11 cellular contexts compared by ENCODE assay signal in genomic region chr6:12014027-12014872, GRCh38. TPM values are rescaled to one million over a fixed set of nuclear protein-coding genes. Genes with fewer than 3 reads are reported as not detected.
DNase-seq lines count a peak whose midpoint lies in the region; ATAC-seq, FAIRE-seq and TF ChIP-seq lines count a peak whose summit lies in the region.
"Had no signal": no experiment of that assay in that cellular context is flagged by ENCODE, and none has a peak within 500 bp of the region (broad histone marks: within the 10 kb centered on the region; RNA-seq: fewer than 3 reads in every experiment).

No MANE protein-coding gene starts in this region.

- no peaks in the 10 kb centered on the region for H3K27me3 Mint-ChIP-seq in activated naive CD8-positive, alpha-beta T cell treated with anti-CD3 and anti-CD28 coated beads, Interleukin-2, amount 10 ng/mL, durations not matched to agents 7 days and 5 days

- TF ChIP-seq CTCF in HepG2 (CRISPR knock-in tag; IDR thresholded peaks at IDR 0.05), result no peak
- no peak for TF ChIP-seq CTCF in right lobe of liver (IDR thresholded peaks at IDR 0.05)
- no peak for TF ChIP-seq CTCF in vagina (IDR thresholded peaks at IDR 0.05)
- no peak for TF ChIP-seq CTCF in heart right ventricle (IDR thresholded peaks at IDR 0.05)

- peaks cover 39% of the 10 kb centered on the region for H3K36me3 Mint-ChIP-seq in activated naive CD8-positive, alpha-beta T cell treated with anti-CD3 and anti-CD28 coated beads, Interleukin-2, amount 10 ng/mL, durations not matched to agents 7 days and 5 days

- POLR2A ChIA-PET in HepG2 (lab: Yijun Ruan, JAX), result no interaction called here
- POLR2A ChIA-PET in activated naive CD8-positive, alpha-beta T cell treated with anti-CD3 and anti-CD28 coated beads, Interleukin-2, amount 10 ng/mL, durations not matched to agents 7 days and 5 days (lab: Charles Lee), result interaction anchor here (0.9 kb wide), 1 partner anchor 304 kb away, joined by 3 read pairs; no protein-coding TSS in a partner anchor

- WGBS in HepG2 (ENCODE audit: low lambda C conversion rate), result 92% methylated on average over 8 of the region's 8 CpGs
- WGBS in right lobe of liver (ENCODE audit: insufficient coverage, low coverage, low lambda C conversion rate, missing lambda C conversion rate), result 67% methylated on average over 6 of the region's 8 CpGs
- 84% methylated on average over 8 of the region's 8 CpGs for WGBS in heart right ventricle, 2 donors

- DNase-seq in HepG2 (ENCODE audit: low spot score) (no peak), right lobe of liver (no peak), iris pigment epithelial cell (ENCODE audit: low read depth) (peak; percentile 94), vagina (ENCODE audit: extremely low spot score in 2 of 2) (no peak), heart right ventricle (no peak)
- no peak for DNase-seq in activated naive CD8-positive, alpha-beta T cell treated with anti-CD3 and anti-CD28 coated beads, Interleukin-2, amount 10 ng/mL, durations not matched to agents 7 days and 5 days
- DNase-seq: DND-41, NCI-H524 treated with DMSO at 0.1 percent for 48 hours, testis had no signal

- H3K9ac ChIP-seq in HepG2 (ENCODE audit: insufficient read depth, low read depth, low read length), result no peak overlapping the region

- no peak overlapping the region for H3K27ac Mint-ChIP-seq in activated naive CD8-positive, alpha-beta T cell treated with anti-CD3 and anti-CD28 coated beads, Interleukin-2, amount 10 ng/mL, durations not matched to agents 7 days and 5 days

- H3K9me3 ChIP-seq in HepG2 (ENCODE audit: low read length) (no peaks in the 10 kb centered on the region), right lobe of liver (no peaks in the 10 kb centered on the region), vagina (no peaks in the 10 kb centered on the region), heart right ventricle (peaks cover 0 to 8% (median 0%) of the 10 kb centered on the region in 11 donors)
- H3K9me3 ChIP-seq: testis had no signal

- H3K27ac ChIP-seq in HepG2 (ENCODE audit: extremely low read length, insufficient read depth, low read length) (no peak overlapping the region), right lobe of liver (no peak overlapping the region), vagina (peak overlapping the region; percentile 96), heart right ventricle (peak overlapping the region in 4 of 10 donors; percentile 94 to 98 (median 96))

- H3K79me2 ChIP-seq in HepG2 (ENCODE audit: insufficient read depth, low read length), result peaks cover 35% of the 10 kb centered on the region

- in situ Hi-C loops in HepG2 (cut with HindIII; ENCODE audit: extremely low pct_ligation_motif_present, low pct_unique_long_range_greater_than_20kb), result no loop called here

- H3K36me3 ChIP-seq in HepG2 (replicated peaks in 1 of 2; ENCODE audit: control insufficient read depth in 1 of 2, insufficient read depth in 2 of 2, low read length in 2 of 2) (peaks cover 5 to 11% of the 10 kb centered on the region in 2 experiments; a peak in 4 of 5 replicates), right lobe of liver (peaks cover 0 to 22% (median 9%) of the 10 kb centered on the region in 4 donors), vagina (peaks cover 0 to 18% of the 10 kb centered on the region in 2 donors), heart right ventricle (peaks cover 0 to 38% (median 9%) of the 10 kb centered on the region in 9 donors)

- BruUV-seq in HepG2 (replicated peaks; lab: Mats Ljungman, UMichigan), result no TSS peak

- FAIRE-seq in HepG2 (lab: Jason Lieb, UNC), result no peak

- peak overlapping the region; percentile 77 for H3K4me2 ChIP-seq in HepG2 (ENCODE audit: low read depth, low read length)

- no peak overlapping the region for H2AFZ ChIP-seq in HepG2 (ENCODE audit: low read length)

- TF ChIP-seq EP300 in HepG2 (IDR thresholded peaks at IDR 0.05; ENCODE audit: low read depth in 2 of 2, low read length in 2 of 2) (no peak), HepG2 (CRISPR knock-in tag; IDR thresholded peaks at IDR 0.05; ENCODE audit: borderline replicate concordance) (no peak)

- peaks cover 17% of the 10 kb centered on the region for H4K20me1 ChIP-seq in HepG2 (ENCODE audit: insufficient read depth, low read length)

- H3K4me3 ChIP-seq in HepG2 (replicated peaks in 1 of 3; ENCODE audit: insufficient read depth in 1 of 3, low read depth in 2 of 3, low read length in 3 of 3) (no peak overlapping the region), right lobe of liver (no peak overlapping the region), vagina (no peak overlapping the region), heart right ventricle (peak overlapping the region in 1 of 10 donors; percentile 74)

- H3K4me1 ChIP-seq in HepG2 (ENCODE audit: insufficient read depth, low read length) (peaks cover 19% of the 10 kb centered on the region), right lobe of liver (peaks cover 0 to 20% (median 0%) of the 10 kb centered on the region in 4 donors), vagina (peaks cover 35% of the 10 kb centered on the region), heart right ventricle (peaks cover 4 to 29% (median 22%) of the 10 kb centered on the region in 9 donors)

- peaks cover 26% of the 10 kb centered on the region for H3K4me1 Mint-ChIP-seq in activated naive CD8-positive, alpha-beta T cell treated with anti-CD3 and anti-CD28 coated beads, Interleukin-2, amount 10 ng/mL, durations not matched to agents 7 days and 5 days

- CTCF ChIA-PET in HepG2 (lab: Yijun Ruan, JAX; ENCODE audit: low intra/inter-chr PET ratio, low total read pairs), result no interaction called here

- H3K27me3 ChIP-seq in HepG2 (ENCODE audit: control insufficient read depth in 1 of 2, insufficient read depth in 2 of 2, low read length in 2 of 2) (no peaks in the 10 kb centered on the region; a peak in 1 of 5 replicates), right lobe of liver (no peaks in the 10 kb centered on the region), vagina (no peaks in the 10 kb centered on the region), heart right ventricle (no peaks in the 10 kb centered on the region)
- H3K27me3 ChIP-seq: testis had no signal

- ATAC-seq in HepG2, result no peak
- ATAC-seq in right lobe of liver, result no peak
- ATAC-seq in activated naive CD8-positive, alpha-beta T cell treated with anti-CD3 and anti-CD28 coated beads, Interleukin-2, amount 10 ng/mL, durations not matched to agents 7 days and 5 days (ENCODE audit: low read depth), result no peak
- no peak for ATAC-seq in heart right ventricle
- ATAC-seq in HG03280 (IDR thresholded peaks at IDR 0.05; ENCODE audit: unreplicated experiment), result no peak
- no peak for ATAC-seq in HG03135 (IDR thresholded peaks at IDR 0.05; ENCODE audit: unreplicated experiment)

- intact Hi-C loops in HepG2 (cut with micrococcal nuclease; ENCODE audit: unreplicated experiment), result loop anchor here (10.0 kb wide), 1 partner anchor 479 kb away; the partner anchor contains the start of gene TMEM170B
- intact Hi-C loops in right lobe of liver (cut with DNase I), result loop anchor here in 1 of 2 donors (10.0 kb wide), 1 partner anchor 149 kb away; no protein-coding TSS in a partner anchor
- intact Hi-C loops in vagina (cut with DNase I), result no loop called here
- intact Hi-C loops in heart right ventricle (cut with DNase I), result loop anchor here in 5 of 10 donors (5.0 to 10.0 kb wide), 4 partner anchors 242 to 362 kb away; no protein-coding TSS in a partner anchor

- TF ChIP-seq POLR2A in HepG2 (IDR thresholded peaks at IDR 0.05; ENCODE audit: insufficient read depth in 1 of 2, low read depth in 2 of 2, low read length in 2 of 2) (no peak), right lobe of liver (IDR thresholded peaks at IDR 0.05) (no peak), vagina (IDR thresholded peaks at IDR 0.05) (no peak)

- peak overlapping the region; percentile 99 for H3K4me3 Mint-ChIP-seq in activated naive CD8-positive, alpha-beta T cell treated with anti-CD3 and anti-CD28 coated beads, Interleukin-2, amount 10 ng/mL, durations not matched to agents 7 days and 5 days

- TF ChIP-seq RAD21 in HepG2 (CRISPR knock-in tag; IDR thresholded peaks at IDR 0.05), result no peak

- H3K9me3 Mint-ChIP-seq in activated naive CD8-positive, alpha-beta T cell treated with anti-CD3 and anti-CD28 coated beads, Interleukin-2, amount 10 ng/mL, durations not matched to agents 7 days and 5 days, result peaks cover 14% of the 10 kb centered on the region

TF ChIP-seq in HepG2, 621 proteins besides CTCF, POLR2A, EP300 and RAD21 (continues in another document):
- TF ChIP-seq ZNF7 (CRISPR knock-in tag; IDR thresholded peaks at IDR 0.05), result no peak
- TF ChIP-seq KDM1A (CRISPR knock-in tag; IDR thresholded peaks at IDR 0.05), result 0 out of 2 replicates have a peak, but pooled peaks have one; percentile 23
- TF ChIP-seq ZNF589 (CRISPR knock-in tag; conservative IDR thresholded peaks at IDR 0.05), result no peak
- peak; percentile 58; the same call in 1 of the 2 replicates for TF ChIP-seq ZMYM3 (CRISPR knock-in tag; IDR thresholded peaks at IDR 0.05)

RNA-seq across cellular contexts. Expression of gene HIVEP1, which starts 2.1 kb away (rescaled TPM):
- total RNA-seq in HepG2 (2016; rRNA removed; fragmentation: Illumina TruSeq; extraction: Trizol) (7.4 and 11.1 TPM in 2 replicates), right lobe of liver (10 to 100 TPM; 13.2 to 23.3 (median 17.8) TPM), vagina (36.1 TPM), heart right ventricle (10 to 100 TPM; 10.3 to 20.9 (median 14.1) TPM)
- 1.6 and 2.1 TPM in 2 replicates for total RNA-seq in HepG2 (2016; cell fraction: cytosol; rRNA removed; fragmentation: Illumina TruSeq; extraction: Trizol; ENCODE audit: low read depth)
- 7.9 and 9.1 TPM in 2 replicates for total RNA-seq in HepG2 (2016; cell fraction: insoluble cytoplasmic fraction; rRNA removed; fragmentation: Illumina TruSeq; extraction: Trizol)
- total RNA-seq in HepG2 (2016; cell fraction: membrane; rRNA removed; fragmentation: Illumina TruSeq; extraction: Trizol), result 4.1 and 4.8 TPM in 2 replicates
- 20.1 and 25.7 TPM in 2 replicates for total RNA-seq in HepG2 (2016; cell fraction: nucleus; rRNA removed; fragmentation: Illumina TruSeq; extraction: Trizol)
- polyA plus RNA-seq in HepG2 (2011; rRNA removed) (9.9 and 10.9 TPM in 2 replicates), heart right ventricle (1 to 10 TPM; 3.4 to 3.5 TPM)
- 8.4 and 8.9 TPM in 2 replicates for polyA plus RNA-seq in HepG2 (2011; cell fraction: cytosol; rRNA removed)
- 15.8 and 16.8 TPM in 2 replicates for polyA plus RNA-seq in HepG2 (2011; cell fraction: nucleus; rRNA removed)
- 7.8 and 9.0 TPM in 2 replicates for polyA plus RNA-seq in HepG2 (2012)
- polyA plus RNA-seq in HepG2 (2016; cell fraction: cytosol; fragmentation: Illumina TruSeq; extraction: Trizol; ENCODE audit: low read depth), result 0.77 and 1.1 TPM in 2 replicates
- 6.8 and 7.6 TPM in 2 replicates for polyA plus RNA-seq in HepG2 (2016; cell fraction: insoluble cytoplasmic fraction; fragmentation: Illumina TruSeq; extraction: Trizol; ENCODE audit: low read depth)
- polyA plus RNA-seq in HepG2 (2016; cell fraction: membrane; fragmentation: Illumina TruSeq; extraction: Trizol; ENCODE audit: low read depth), result 1.6 and 1.7 TPM in 2 replicates
- 13.9 and 14.0 TPM in 2 replicates for polyA plus RNA-seq in HepG2 (2016; cell fraction: nucleus; fragmentation: Illumina TruSeq; extraction: Trizol; ENCODE audit: insufficient read depth, low read depth)
- polyA minus RNA-seq in HepG2 (2011; rRNA and poly(A)+ RNA removed; ENCODE audit: low replicate concordance), result 28.2 and 31.3 TPM in 2 replicates
- polyA minus RNA-seq in HepG2 (2011; cell fraction: cytosol; rRNA and poly(A)+ RNA removed), result 11.1 and 13.6 TPM in 2 replicates
- polyA minus RNA-seq in HepG2 (2011; cell fraction: nucleus; rRNA and poly(A)+ RNA removed), result 69.6 and 70.4 TPM in 2 replicates
- 10 to 100 TPM; 29.1 to 30.1 TPM for total RNA-seq in activated naive CD8-positive, alpha-beta T cell treated with anti-CD3 and anti-CD28 coated beads, Interleukin-2, amount 10 ng/mL, durations not matched to agents 7 days and 5 days
